ENCODE assay signal across 24 cellular contexts in the genomic region with DNA sequence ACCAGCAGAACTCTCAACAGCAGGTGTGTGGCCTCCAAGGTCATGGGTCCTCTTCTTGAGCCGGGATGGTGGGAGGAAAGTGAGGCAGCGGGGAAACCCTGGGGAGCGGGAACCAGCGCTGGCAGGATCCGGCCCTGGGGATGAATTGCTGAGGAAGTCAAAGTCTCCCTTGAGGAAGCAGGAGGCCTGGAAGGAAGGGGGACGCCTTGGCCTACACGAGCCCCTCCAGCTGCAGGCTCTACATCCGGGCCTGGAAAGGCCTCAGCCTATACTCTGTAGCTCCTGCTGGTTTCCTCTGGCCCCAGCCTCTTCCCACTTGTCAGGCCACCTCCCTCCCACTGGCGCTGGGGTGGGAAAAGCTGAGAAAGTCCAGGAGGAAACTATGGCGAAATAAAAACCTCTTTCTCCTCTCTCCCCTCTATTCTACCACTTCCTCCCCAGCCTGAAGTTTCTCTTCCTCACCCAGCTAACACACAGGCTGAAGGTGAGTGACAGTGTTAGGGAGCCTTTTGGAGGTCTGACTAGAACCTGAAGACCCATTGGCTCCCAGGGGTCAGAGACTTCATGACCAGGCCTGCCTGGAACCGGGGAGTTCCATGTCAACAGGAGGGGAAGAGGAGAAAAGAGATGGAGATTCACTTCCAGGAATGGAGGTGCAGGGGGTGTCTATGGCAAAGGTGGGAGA. TPM values are rescaled to one million over a fixed set of nuclear protein-coding genes. Genes with fewer than 3 reads are reported as not detected.
DNase-seq lines count a peak whose midpoint lies in the region; ATAC-seq and TF ChIP-seq lines count a peak whose summit lies in the region.
"Had no signal": no experiment of that assay in that cellular context is flagged by ENCODE, and none has a peak within 500 bp of the region (broad histone marks: within the 10 kb centered on the region; RNA-seq: fewer than 3 reads in every experiment).

No MANE protein-coding gene starts in this region.

- peaks cover 11% of the 10 kb centered on the region for H3K9me3 Mint-ChIP-seq in T-helper 1 cell treated with Interleukin-12 subunit alpha and Interleukin-12 subunit beta and Interleukin-4 antibody, amounts not matched to agents 30 μg/mL and 1 μg/mL, for 36 hours
- peaks cover 0 to 4% (median 0%) of the 10 kb centered on the region in 3 donors for H3K9me3 Mint-ChIP-seq in T-cell

- H3K27ac Mint-ChIP-seq in T-helper 1 cell treated with Interleukin-12 subunit alpha and Interleukin-12 subunit beta and Interleukin-4 antibody, amounts not matched to agents 30 μg/mL and 1 μg/mL, for 36 hours, result peak overlapping the region; percentile 27
- H3K27ac Mint-ChIP-seq in T-cell, result peak overlapping the region; percentile 44 to 62
- H3K27ac Mint-ChIP-seq: activated naive CD8-positive, alpha-beta T cell; WTC11 had no signal

- H3K4me2 ChIP-seq in mesendoderm (ENCODE audit: low read length), result no peak overlapping the region

- H2BK15ac ChIP-seq in mesendoderm (replicated peaks; ENCODE audit: low read depth), result no peak overlapping the region

- no peaks in the 10 kb centered on the region for H3K27me3 Mint-ChIP-seq in T-helper 1 cell treated with Interleukin-12 subunit alpha and Interleukin-12 subunit beta and Interleukin-4 antibody, amounts not matched to agents 30 μg/mL and 1 μg/mL, for 36 hours (ENCODE audit: low read depth)
- H3K27me3 Mint-ChIP-seq in T-cell, result no peaks in the 10 kb centered on the region
- H3K27me3 Mint-ChIP-seq: activated naive CD8-positive, alpha-beta T cell; T-helper 17 cell had no signal

- intact Hi-C loops in mucosa of descending colon (cut with DNase I, micrococcal nuclease), result no loop called here

- no peaks in the 10 kb centered on the region for H3K27me3 ChIP-seq in mesendoderm (ENCODE audit: insufficient read depth, low read length, poor library complexity)
- H3K27me3 ChIP-seq: MG63, vagina had no signal

- no peak overlapping the region for H2AK5ac ChIP-seq in mesendoderm (ENCODE audit: low read length)

- no peak overlapping the region for H2BK120ac ChIP-seq in mesendoderm (ENCODE audit: low read depth, low read length)

- H3K4me1 Mint-ChIP-seq in T-helper 1 cell treated with Interleukin-12 subunit alpha and Interleukin-12 subunit beta and Interleukin-4 antibody, amounts not matched to agents 30 μg/mL and 1 μg/mL, for 36 hours (ENCODE audit: low read depth), result peaks cover 31% of the 10 kb centered on the region
- H3K4me1 Mint-ChIP-seq in T-cell, result peaks cover 22 to 54% (median 53%) of the 10 kb centered on the region in 3 donors

- no peaks in the 10 kb centered on the region for H3K4me1 ChIP-seq in mucosa of descending colon (ENCODE audit: low read depth)
- no peaks in the 10 kb centered on the region for H3K4me1 ChIP-seq in mesendoderm (ENCODE audit: control insufficient read depth, low read depth, low read length)
- H3K4me1 ChIP-seq: vagina had no signal

- no peak overlapping the region for H3K9ac ChIP-seq in mesendoderm (ENCODE audit: low read length)

- H2BK5ac ChIP-seq in mesendoderm (ENCODE audit: low read length), result no peak overlapping the region

- CTCF ChIA-PET in T-cell (lab: Charles Lee), result no interaction called here

- H3K23ac ChIP-seq in mesendoderm (ENCODE audit: low read length), result no peak overlapping the region

- no CpG with 5 or more reads among the region's 11 CpGs for WGBS in mesendoderm (ENCODE audit: extremely low coverage, insufficient coverage, low lambda C conversion rate)

- ATAC-seq in T-cell (replicated peaks in 1 of 4) (no peak), mucosa of descending colon (peak; percentile 7), HG02759 (IDR thresholded peaks at IDR 0.05; ENCODE audit: unreplicated experiment) (no peak)
- ATAC-seq: PC-3, T-helper 17 cell, WTC11 had no signal

- no peak overlapping the region for H3K18ac ChIP-seq in mesendoderm (ENCODE audit: low read length)

- no peaks in the 10 kb centered on the region for H3K79me2 ChIP-seq in mesendoderm (ENCODE audit: control insufficient read depth, insufficient read depth, low read length)

- no peaks in the 10 kb centered on the region for H3K79me1 ChIP-seq in mesendoderm (ENCODE audit: low read length)

- no peak for TF ChIP-seq CTCF in mucosa of descending colon (IDR thresholded peaks at IDR 0.05)
- TF ChIP-seq CTCF in GM10266 (IDR thresholded peaks at IDR 0.05; ENCODE audit: control insufficient read depth, insufficient read depth, low read depth, missing control alignments), result no peak

- H3K36me3 ChIP-seq in mucosa of descending colon (ENCODE audit: low read depth) (no peaks in the 10 kb centered on the region), mesendoderm (ENCODE audit: control insufficient read depth, insufficient read depth, low read length) (no peaks in the 10 kb centered on the region)
- H3K36me3 ChIP-seq: MG63, vagina had no signal

- H3K9me3 ChIP-seq in mucosa of descending colon, result peaks cover 2% of the 10 kb centered on the region
- H3K9me3 ChIP-seq: MG63, vagina had no signal

- H4K5ac ChIP-seq in mesendoderm (ENCODE audit: low read length), result no peak overlapping the region

- no peak overlapping the region for H3K4ac ChIP-seq in mesendoderm (ENCODE audit: low read depth, low read length)

- POLR2A ChIA-PET in T-cell (lab: Charles Lee), result no interaction called here

- no peak overlapping the region for H3K4me3 Mint-ChIP-seq in T-helper 1 cell treated with Interleukin-12 subunit alpha and Interleukin-12 subunit beta and Interleukin-4 antibody, amounts not matched to agents 30 μg/mL and 1 μg/mL, for 36 hours
- H3K4me3 Mint-ChIP-seq in T-cell, result no peak overlapping the region
- H3K4me3 Mint-ChIP-seq: activated naive CD8-positive, alpha-beta T cell; T-helper 17 cell; WTC11 had no signal

- H3K36me3 Mint-ChIP-seq in T-helper 1 cell treated with Interleukin-12 subunit alpha and Interleukin-12 subunit beta and Interleukin-4 antibody, amounts not matched to agents 30 μg/mL and 1 μg/mL, for 36 hours (ENCODE audit: low read depth), result peaks cover 19% of the 10 kb centered on the region
- no peaks in the 10 kb centered on the region for H3K36me3 Mint-ChIP-seq in T-cell

- H3K56ac ChIP-seq in mesendoderm (ENCODE audit: low read length), result no peak overlapping the region

- no peak overlapping the region for H3K4me3 ChIP-seq in mucosa of descending colon
- no peak overlapping the region for H3K4me3 ChIP-seq in mesendoderm (ENCODE audit: low read length)
- H3K4me3 ChIP-seq: MG63, vagina had no signal

- no peak overlapping the region for H3K27ac ChIP-seq in mesendoderm (ENCODE audit: low read depth, low read length)
- H3K27ac ChIP-seq: vagina had no signal

- no peak for DNase-seq in T-helper 1 cell
- DNase-seq in CD1c-positive myeloid dendritic cell (ENCODE audit: extremely low spot score), result peak; percentile 24
- DNase-seq in T-cell, result no peak
- DNase-seq in mucosa of descending colon, result no peak
- no peak for DNase-seq in mesendoderm
- DNase-seq in GM10266 (ENCODE audit: extremely low spot score), result no peak
- DNase-seq: 8988T; activated CD8-positive, alpha-beta memory T cell treated with anti-CD3 and anti-CD28 coated beads for 24 hours; activated T-cell treated with anti-CD3 and anti-CD28 coated beads, Interleukin-2, amount 50 U/mL, for 48 hours; IMR-90; MG63; NCI-H69; nucleus accumbens; PC-3; stimulated activated CD4-positive, alpha-beta T cell treated with anti-CD3 and anti-CD28 coated beads, Interleukin-12 subunit alpha, Interleukin-12 subunit beta, amount 100 ng/mL, for 4 hours; T-helper 17 cell had no signal

- no peak overlapping the region for H4K8ac ChIP-seq in mesendoderm (ENCODE audit: low read depth, low read length)

RNA-seq across cellular contexts. Expression of a gene that starts 14.8 kb away (rescaled TPM):
- 1 to 10 TPM; 1.2 to 5.8 (median 3.7) TPM for total RNA-seq in T-cell
- total RNA-seq in mucosa of descending colon, result not detected
- 0.48 TPM for polyA plus RNA-seq in mesendoderm (2013, experiment 1 of 2)
- 0.46 TPM for polyA plus RNA-seq in mesendoderm (2013, experiment 2 of 2)
- total RNA-seq: fibroblast of lung, glomerular endothelial cell, IMR-90, PC-3, renal cortical epithelial cell, vagina had no signal
- polyA plus RNA-seq: fibroblast of lung, IMR-90 had no signal

RNA-seq across cellular contexts. Expression of a gene that starts 23.2 kb away (rescaled TPM):
- total RNA-seq in T-cell (under 1 TPM in 2 of 5 donors, not detected in 3; 0.23 to 0.25 TPM), mucosa of descending colon (1 to 10 TPM in 1 of 3 donors, under 1 TPM in 2; 0.29 to 1.3 (median 0.67) TPM)
- polyA plus RNA-seq in mesendoderm (2013, experiment 1 of 2), result 0.22 TPM
- polyA plus RNA-seq in mesendoderm (2013, experiment 2 of 2), result 0.13 TPM
- total RNA-seq: glomerular endothelial cell, IMR-90, PC-3, renal cortical epithelial cell, T-helper 17 cell, WTC11 had no signal
- polyA plus RNA-seq: fibroblast of lung, IMR-90 had no signal

RNA-seq across cellular contexts. Expression of a gene that starts 32.0 kb away (rescaled TPM):
- total RNA-seq in T-cell, result 1 to 10 TPM in 1 of 5 donors, not detected in 4; 1.5 TPM
- under 1 TPM in 1 of 3 donors, not detected in 2; 0.35 TPM for total RNA-seq in mucosa of descending colon
- 0.58 TPM for polyA plus RNA-seq in mesendoderm (2013, experiment 1 of 2)
- 0.57 TPM for polyA plus RNA-seq in mesendoderm (2013, experiment 2 of 2)
- total RNA-seq: fibroblast of lung, glomerular endothelial cell, IMR-90, PC-3, renal cortical epithelial cell, vagina, WTC11 had no signal
- polyA plus RNA-seq: fibroblast of lung, IMR-90 had no signal

RNA-seq across cellular contexts. Expression of a gene that starts 42.0 kb away (rescaled TPM):
- total RNA-seq in T-cell, result not detected
- total RNA-seq in mucosa of descending colon, result not detected
- not detected for polyA plus RNA-seq in mesendoderm (2013, experiment 1 of 2)
- polyA plus RNA-seq in mesendoderm (2013, experiment 2 of 2), result 0.06 TPM
- total RNA-seq: fibroblast of lung, glomerular endothelial cell, IMR-90, PC-3, renal cortical epithelial cell, vagina, WTC11 had no signal
- polyA plus RNA-seq: fibroblast of lung, IMR-90 had no signal
